11 cellular contexts compared by ENCODE assay signal in genomic region chr1:153616144-153616884, GRCh38. TPM values are rescaled to one million over a fixed set of nuclear protein-coding genes. Genes with fewer than 3 reads are reported as not detected.
DNase-seq lines count a peak whose midpoint lies in the region; ATAC-seq, FAIRE-seq and TF ChIP-seq lines count a peak whose summit lies in the region.
"Had no signal": no experiment of that assay in that cellular context is flagged by ENCODE, and none has a peak within 500 bp of the region (broad histone marks: within the 10 kb centered on the region; RNA-seq: fewer than 3 reads in every experiment).

S100A14 (minus strand) TSS chr1:153616325; CDS start chr1:153615858, 467 bp downstream.

- POLR2A ChIA-PET in Panc1 (lab: Charles Lee), result interaction anchor here (1.0 kb wide), 1 partner anchor 18 kb away, joined by 4 read pairs; no protein-coding TSS in a partner anchor

- no TSS peak for BruUV-seq in Panc1 (replicated peaks; lab: Mats Ljungman, UMichigan)

- H3K9me3 ChIP-seq in Panc1 (ENCODE audit: control insufficient read depth, insufficient read depth, low read depth, low read length) (no peaks in the 10 kb centered on the region), right atrium auricular region (no peaks in the 10 kb centered on the region)

- peaks cover 16% of the 10 kb centered on the region for H3K4me1 ChIP-seq in Panc1 (ENCODE audit: control insufficient read depth, insufficient read depth, low read length)
- peaks cover 0 to 36% of the 10 kb centered on the region in 2 donors for H3K4me1 ChIP-seq in right atrium auricular region
- peaks cover 6% of the 10 kb centered on the region for H3K4me1 ChIP-seq in rectal smooth muscle tissue (ENCODE audit: control insufficient read depth, insufficient read depth, low read length)

- H3K9ac ChIP-seq in rectal smooth muscle tissue (ENCODE audit: low read length), result no peak within 1 kb of the TSS

- H3K27me3 ChIP-seq in Panc1 (ENCODE audit: control insufficient read depth, insufficient read depth, low read length), result no peaks in the 10 kb centered on the region
- H3K27me3 ChIP-seq in right atrium auricular region, result no peaks in the 10 kb centered on the region
- H3K27me3 ChIP-seq in rectal smooth muscle tissue (ENCODE audit: control insufficient read depth, insufficient read depth, low read length), result no peaks in the 10 kb centered on the region

- ATAC-seq in Panc1 (no peak), HG02840 (IDR thresholded peaks at IDR 0.05; ENCODE audit: low FRiP score, unreplicated experiment) (no peak)

- H3K27ac ChIP-seq in Panc1 (ENCODE audit: low read length) (peak within 1 kb of the TSS; percentile 66), right atrium auricular region (peak within 1 kb of the TSS; percentile 68 to 70), rectal smooth muscle tissue (ENCODE audit: low read depth, low read length) (no peak within 1 kb of the TSS)

- in situ Hi-C loops in Panc1 (cut with HindIII; ENCODE audit: low pct_unique_long_range_greater_than_20kb, low sequenced_read_pairs), result loop anchor here (25.0 kb wide), 1 partner anchor 254 kb away; the partner anchor contains the start of gene S100A9

- no peak for TF ChIP-seq POLR2A in GM12892 (IDR thresholded peaks at IDR 0.05; ENCODE audit: low read depth, low read length)

- H3K4me3 ChIP-seq in Panc1 (ENCODE audit: low read depth in 2 of 2, low read length in 2 of 2) (no peak within 1 kb of the TSS), right atrium auricular region (no peak within 1 kb of the TSS), rectal smooth muscle tissue (ENCODE audit: low read length) (peak within 1 kb of the TSS; percentile 51)

- peak; percentile 40 for FAIRE-seq in GM12892 (lab: Jason Lieb, UNC)

- CTCF ChIA-PET in Panc1 (lab: Charles Lee), result interaction anchor here (1.2 to 3.0 kb wide), 2 partner anchors 11 to 83 kb away, joined by 3 to 12 read pairs; partner anchors contain the start of gene S100A13

- DNase-seq in GM12892 (ENCODE audit: insufficient read length) (no peak), Panc1 (ENCODE audit: low read depth, low spot score) (no peak), right atrium auricular region (ENCODE audit: low spot score) (no peak), SHP77 (lab: John Stamatoyannopoulos, UW) (no peak), hypothalamus (lab: John Stamatoyannopoulos, UW) (no peak), iPS-NIHi7 (ENCODE audit: extremely low spot score) (no peak)
- DNase-seq: DND-41, immature natural killer cell had no signal

- intact Hi-C loops in Panc1 (cut with micrococcal nuclease; ENCODE audit: unreplicated experiment), result loop anchor here (2.0 to 5.0 kb wide), 2 partner anchors 44 to 104 kb away; no protein-coding TSS in a partner anchor

- no peak for TF ChIP-seq CTCF in Panc1 (IDR thresholded peaks at IDR 0.05)
- TF ChIP-seq CTCF in right atrium auricular region (IDR thresholded peaks at IDR 0.05), result no peak

- H3K36me3 ChIP-seq in Panc1 (ENCODE audit: control insufficient read depth, insufficient read depth, low read length) (no peaks in the 10 kb centered on the region), right atrium auricular region (peaks cover 23% of the 10 kb centered on the region), rectal smooth muscle tissue (ENCODE audit: control insufficient read depth, insufficient read depth, low read length) (peaks cover 4% of the 10 kb centered on the region)

RNA-seq across cellular contexts. Expression of gene S100A14, which starts in this region (rescaled TPM):
- 1.5 TPM for polyA plus RNA-seq in GM12892 (2012; ENCODE audit: missing spikeins)
- total RNA-seq in Panc1 (2021; ENCODE audit: unreplicated experiment), result 0.57 TPM
- polyA plus RNA-seq in Panc1 (2012; ENCODE audit: insufficient read length), result not detected
- 1 to 10 TPM in 1 of 2 donors, under 1 TPM in 1; 0.55 to 2.4 TPM for total RNA-seq in right atrium auricular region
- total RNA-seq: LHCN-M2 had no signal
- polyA plus RNA-seq: immature natural killer cell had no signal
